In the genomic region with DNA sequence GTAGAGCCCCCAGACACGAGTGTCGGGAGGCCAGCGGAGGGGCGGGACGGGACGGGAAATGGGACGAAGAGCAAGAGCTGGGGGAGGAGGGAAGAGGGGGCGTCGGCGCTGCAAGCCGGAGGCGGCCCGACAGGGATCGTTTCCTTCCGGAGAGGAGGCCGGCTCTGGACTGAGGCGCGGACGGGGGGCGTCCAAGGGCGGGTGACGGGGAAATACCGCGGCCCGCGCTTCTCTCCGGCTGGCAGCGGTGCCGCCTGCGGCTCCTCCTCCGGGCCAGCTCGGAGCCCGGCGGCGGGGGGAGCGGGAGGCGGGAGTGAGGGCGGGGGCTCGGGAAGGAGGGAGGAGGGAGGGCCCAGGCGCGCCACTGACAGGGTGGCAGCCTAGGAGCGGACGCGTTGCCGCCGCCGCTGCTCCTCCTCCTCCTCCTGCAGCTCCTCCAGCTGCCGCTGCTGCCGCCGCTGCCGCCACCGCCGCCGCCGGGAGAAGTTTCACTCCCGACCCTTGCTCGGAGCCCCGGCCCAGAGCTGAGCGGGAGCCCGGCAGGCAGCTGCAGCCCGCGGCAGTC, we compare ENCODE assay signal across 2 cellular contexts.
TF ChIP-seq lines count a peak whose summit lies in the region.

A gene (plus strand): TSS at position 364 of the 565 bp plus-strand sequence.

TF ChIP-seq in HCT116, 20 proteins besides CTCF, POLR2A, EP300 and RAD21 (continued from another document):
- TF ChIP-seq, protein P1, sequence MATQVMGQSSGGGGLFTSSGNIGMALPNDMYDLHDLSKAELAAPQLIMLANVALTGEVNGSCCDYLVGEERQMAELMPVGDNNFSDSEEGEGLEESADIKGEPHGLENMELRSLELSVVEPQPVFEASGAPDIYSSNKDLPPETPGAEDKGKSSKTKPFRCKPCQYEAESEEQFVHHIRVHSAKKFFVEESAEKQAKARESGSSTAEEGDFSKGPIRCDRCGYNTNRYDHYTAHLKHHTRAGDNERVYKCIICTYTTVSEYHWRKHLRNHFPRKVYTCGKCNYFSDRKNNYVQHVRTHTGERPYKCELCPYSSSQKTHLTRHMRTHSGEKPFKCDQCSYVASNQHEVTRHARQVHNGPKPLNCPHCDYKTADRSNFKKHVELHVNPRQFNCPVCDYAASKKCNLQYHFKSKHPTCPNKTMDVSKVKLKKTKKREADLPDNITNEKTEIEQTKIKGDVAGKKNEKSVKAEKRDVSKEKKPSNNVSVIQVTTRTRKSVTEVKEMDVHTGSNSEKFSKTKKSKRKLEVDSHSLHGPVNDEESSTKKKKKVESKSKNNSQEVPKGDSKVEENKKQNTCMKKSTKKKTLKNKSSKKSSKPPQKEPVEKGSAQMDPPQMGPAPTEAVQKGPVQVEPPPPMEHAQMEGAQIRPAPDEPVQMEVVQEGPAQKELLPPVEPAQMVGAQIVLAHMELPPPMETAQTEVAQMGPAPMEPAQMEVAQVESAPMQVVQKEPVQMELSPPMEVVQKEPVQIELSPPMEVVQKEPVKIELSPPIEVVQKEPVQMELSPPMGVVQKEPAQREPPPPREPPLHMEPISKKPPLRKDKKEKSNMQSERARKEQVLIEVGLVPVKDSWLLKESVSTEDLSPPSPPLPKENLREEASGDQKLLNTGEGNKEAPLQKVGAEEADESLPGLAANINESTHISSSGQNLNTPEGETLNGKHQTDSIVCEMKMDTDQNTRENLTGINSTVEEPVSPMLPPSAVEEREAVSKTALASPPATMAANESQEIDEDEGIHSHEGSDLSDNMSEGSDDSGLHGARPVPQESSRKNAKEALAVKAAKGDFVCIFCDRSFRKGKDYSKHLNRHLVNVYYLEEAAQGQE (IDR thresholded peaks at IDR 0.05; ENCODE audit: low read depth) = no peak
- TF ChIP-seq CEBPB (IDR thresholded peaks at IDR 0.05; ENCODE audit: low read depth) = no peak
- no peak for TF ChIP-seq JUND (IDR thresholded peaks at IDR 0.05)
- no peak for TF ChIP-seq SIN3A (IDR thresholded peaks at IDR 0.05; ENCODE audit: low read depth)
- TF ChIP-seq, protein P2, sequence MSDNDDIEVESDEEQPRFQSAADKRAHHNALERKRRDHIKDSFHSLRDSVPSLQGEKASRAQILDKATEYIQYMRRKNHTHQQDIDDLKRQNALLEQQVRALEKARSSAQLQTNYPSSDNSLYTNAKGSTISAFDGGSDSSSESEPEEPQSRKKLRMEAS (IDR thresholded peaks at IDR 0.05) = no peak; the same call in 1 of the 2 replicates
- no peak for TF ChIP-seq EZH2 (IDR thresholded peaks at IDR 0.05)
- TF ChIP-seq, protein P3, sequence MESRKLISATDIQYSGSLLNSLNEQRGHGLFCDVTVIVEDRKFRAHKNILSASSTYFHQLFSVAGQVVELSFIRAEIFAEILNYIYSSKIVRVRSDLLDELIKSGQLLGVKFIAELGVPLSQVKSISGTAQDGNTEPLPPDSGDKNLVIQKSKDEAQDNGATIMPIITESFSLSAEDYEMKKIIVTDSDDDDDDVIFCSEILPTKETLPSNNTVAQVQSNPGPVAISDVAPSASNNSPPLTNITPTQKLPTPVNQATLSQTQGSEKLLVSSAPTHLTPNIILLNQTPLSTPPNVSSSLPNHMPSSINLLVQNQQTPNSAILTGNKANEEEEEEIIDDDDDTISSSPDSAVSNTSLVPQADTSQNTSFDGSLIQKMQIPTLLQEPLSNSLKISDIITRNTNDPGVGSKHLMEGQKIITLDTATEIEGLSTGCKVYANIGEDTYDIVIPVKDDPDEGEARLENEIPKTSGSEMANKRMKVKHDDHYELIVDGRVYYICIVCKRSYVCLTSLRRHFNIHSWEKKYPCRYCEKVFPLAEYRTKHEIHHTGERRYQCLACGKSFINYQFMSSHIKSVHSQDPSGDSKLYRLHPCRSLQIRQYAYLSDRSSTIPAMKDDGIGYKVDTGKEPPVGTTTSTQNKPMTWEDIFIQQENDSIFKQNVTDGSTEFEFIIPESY (IDR thresholded peaks at IDR 0.05; ENCODE audit: extremely low read depth, insufficient replicate concordance, low read length) = no peak
- TF ChIP-seq CBX3 (IDR thresholded peaks at IDR 0.05; ENCODE audit: low read depth) = 0 out of 2 replicates have a peak, but pooled peaks have one; percentile 59
- TF ChIP-seq POLR2AphosphoS5 (IDR thresholded peaks at IDR 0.05; ENCODE audit: low read depth, low read length) = peak; percentile 64
- no peak for TF ChIP-seq SP1 (IDR thresholded peaks at IDR 0.05; ENCODE audit: low read depth)

TF ChIP-seq in WTC11, 78 proteins besides CTCF, POLR2A, EP300 and RAD21 (continued from another document):
- TF ChIP-seq, protein P4, sequence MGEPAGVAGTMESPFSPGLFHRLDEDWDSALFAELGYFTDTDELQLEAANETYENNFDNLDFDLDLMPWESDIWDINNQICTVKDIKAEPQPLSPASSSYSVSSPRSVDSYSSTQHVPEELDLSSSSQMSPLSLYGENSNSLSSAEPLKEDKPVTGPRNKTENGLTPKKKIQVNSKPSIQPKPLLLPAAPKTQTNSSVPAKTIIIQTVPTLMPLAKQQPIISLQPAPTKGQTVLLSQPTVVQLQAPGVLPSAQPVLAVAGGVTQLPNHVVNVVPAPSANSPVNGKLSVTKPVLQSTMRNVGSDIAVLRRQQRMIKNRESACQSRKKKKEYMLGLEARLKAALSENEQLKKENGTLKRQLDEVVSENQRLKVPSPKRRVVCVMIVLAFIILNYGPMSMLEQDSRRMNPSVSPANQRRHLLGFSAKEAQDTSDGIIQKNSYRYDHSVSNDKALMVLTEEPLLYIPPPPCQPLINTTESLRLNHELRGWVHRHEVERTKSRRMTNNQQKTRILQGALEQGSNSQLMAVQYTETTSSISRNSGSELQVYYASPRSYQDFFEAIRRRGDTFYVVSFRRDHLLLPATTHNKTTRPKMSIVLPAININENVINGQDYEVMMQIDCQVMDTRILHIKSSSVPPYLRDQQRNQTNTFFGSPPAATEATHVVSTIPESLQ (CRISPR knock-in tag; IDR thresholded peaks at IDR 0.05) = no peak
- 0 out of 2 replicates have a peak, but pooled peaks have one; percentile 56 for TF ChIP-seq ZNF232 (CRISPR knock-in tag; IDR thresholded peaks at IDR 0.05)
- TF ChIP-seq, protein P5, sequence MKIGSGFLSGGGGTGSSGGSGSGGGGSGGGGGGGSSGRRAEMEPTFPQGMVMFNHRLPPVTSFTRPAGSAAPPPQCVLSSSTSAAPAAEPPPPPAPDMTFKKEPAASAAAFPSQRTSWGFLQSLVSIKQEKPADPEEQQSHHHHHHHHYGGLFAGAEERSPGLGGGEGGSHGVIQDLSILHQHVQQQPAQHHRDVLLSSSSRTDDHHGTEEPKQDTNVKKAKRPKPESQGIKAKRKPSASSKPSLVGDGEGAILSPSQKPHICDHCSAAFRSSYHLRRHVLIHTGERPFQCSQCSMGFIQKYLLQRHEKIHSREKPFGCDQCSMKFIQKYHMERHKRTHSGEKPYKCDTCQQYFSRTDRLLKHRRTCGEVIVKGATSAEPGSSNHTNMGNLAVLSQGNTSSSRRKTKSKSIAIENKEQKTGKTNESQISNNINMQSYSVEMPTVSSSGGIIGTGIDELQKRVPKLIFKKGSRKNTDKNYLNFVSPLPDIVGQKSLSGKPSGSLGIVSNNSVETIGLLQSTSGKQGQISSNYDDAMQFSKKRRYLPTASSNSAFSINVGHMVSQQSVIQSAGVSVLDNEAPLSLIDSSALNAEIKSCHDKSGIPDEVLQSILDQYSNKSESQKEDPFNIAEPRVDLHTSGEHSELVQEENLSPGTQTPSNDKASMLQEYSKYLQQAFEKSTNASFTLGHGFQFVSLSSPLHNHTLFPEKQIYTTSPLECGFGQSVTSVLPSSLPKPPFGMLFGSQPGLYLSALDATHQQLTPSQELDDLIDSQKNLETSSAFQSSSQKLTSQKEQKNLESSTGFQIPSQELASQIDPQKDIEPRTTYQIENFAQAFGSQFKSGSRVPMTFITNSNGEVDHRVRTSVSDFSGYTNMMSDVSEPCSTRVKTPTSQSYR (CRISPR knock-in tag; IDR thresholded peaks at IDR 0.05) = 0 out of 2 replicates have a peak, but pooled peaks have one; percentile 44
- TF ChIP-seq ZNF263 (CRISPR knock-in tag; IDR thresholded peaks at IDR 0.05; ENCODE audit: low read depth) = peak; percentile 87
